1 cellular context compared by ENCODE assay signal in the genomic region with DNA sequence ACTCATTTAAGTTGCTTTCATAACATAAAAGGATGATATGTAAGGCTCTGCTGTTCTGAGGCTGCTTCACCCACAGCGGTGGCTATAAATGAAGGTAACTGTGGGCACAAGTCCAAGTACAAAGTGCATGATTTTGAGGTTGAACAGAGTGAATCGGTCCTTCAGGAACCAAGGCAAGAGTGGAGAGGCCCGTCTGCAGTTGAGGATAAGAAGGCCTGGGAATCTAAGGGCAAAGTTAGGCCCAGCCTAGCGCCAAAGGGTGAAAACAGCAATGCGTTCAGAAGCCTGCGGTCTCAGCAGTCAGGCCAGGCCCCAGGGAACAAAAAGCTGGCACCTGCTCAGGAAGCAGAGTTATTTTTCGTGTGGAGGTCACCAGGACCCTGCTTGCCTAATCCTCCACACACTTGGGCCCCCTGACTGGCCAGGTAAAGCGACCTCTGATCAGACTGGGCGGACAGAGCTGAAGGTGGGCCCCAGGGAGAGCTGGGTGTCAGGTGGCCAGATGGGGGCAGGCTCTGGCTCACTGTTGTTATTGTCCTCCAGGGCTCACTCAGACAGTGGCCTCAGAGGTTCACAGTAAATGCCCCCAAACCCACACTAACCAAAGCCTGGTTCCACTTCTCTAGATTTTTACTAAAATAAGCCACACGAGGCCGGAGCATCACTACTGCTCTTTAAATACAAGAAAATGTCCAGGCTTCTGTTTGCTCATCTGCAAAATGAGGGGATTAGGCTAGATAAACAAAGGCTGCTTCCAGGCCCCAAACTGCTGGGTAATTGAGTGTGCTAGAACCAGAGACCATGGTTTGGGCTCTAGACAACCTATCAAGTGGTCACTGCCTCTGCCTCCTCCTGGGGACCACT.
A peak's percentile ranks its signal among the peaks of the same experiment; 100 is the strongest.
TF ChIP-seq lines count a peak whose summit lies in the region.

No MANE protein-coding gene starts in this region.

TF ChIP-seq in HepG2, 621 proteins besides CTCF, POLR2A, EP300 and RAD21 (continued from another document and continues in another):
- TF ChIP-seq, protein P1, sequence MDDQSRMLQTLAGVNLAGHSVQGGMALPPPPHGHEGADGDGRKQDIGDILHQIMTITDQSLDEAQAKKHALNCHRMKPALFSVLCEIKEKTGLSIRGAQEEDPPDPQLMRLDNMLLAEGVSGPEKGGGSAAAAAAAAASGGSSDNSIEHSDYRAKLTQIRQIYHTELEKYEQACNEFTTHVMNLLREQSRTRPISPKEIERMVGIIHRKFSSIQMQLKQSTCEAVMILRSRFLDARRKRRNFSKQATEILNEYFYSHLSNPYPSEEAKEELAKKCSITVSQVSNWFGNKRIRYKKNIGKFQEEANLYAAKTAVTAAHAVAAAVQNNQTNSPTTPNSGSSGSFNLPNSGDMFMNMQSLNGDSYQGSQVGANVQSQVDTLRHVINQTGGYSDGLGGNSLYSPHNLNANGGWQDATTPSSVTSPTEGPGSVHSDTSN (CRISPR knock-in tag; IDR thresholded peaks at IDR 0.05; ENCODE audit: borderline replicate concordance): no peak
- TF ChIP-seq PLRG1 (conservative IDR thresholded peaks at IDR 0.05) (no peak), ZNF589 (CRISPR knock-in tag; conservative IDR thresholded peaks at IDR 0.05) (no peak), ZNF343 (CRISPR knock-in tag; IDR thresholded peaks at IDR 0.05) (no peak), DR1 (CRISPR knock-in tag; IDR thresholded peaks at IDR 0.05) (peak; percentile 89), ZNF138 (CRISPR knock-in tag; IDR thresholded peaks at IDR 0.05; ENCODE audit: low read depth) (no peak), ZNF552 (CRISPR knock-in tag; IDR thresholded peaks at IDR 0.05; ENCODE audit: borderline replicate concordance) (no peak), ONECUT2 (CRISPR knock-in tag; IDR thresholded peaks at IDR 0.05) (peak; percentile 48; the same call in 1 of the 2 replicates), ZNF530 (CRISPR knock-in tag; IDR thresholded peaks at IDR 0.05; ENCODE audit: low read depth) (no peak), POLR2AphosphoS5 (IDR thresholded peaks at IDR 0.05; ENCODE audit: low read depth, low read length) (peak; percentile 68), ZNF777 (CRISPR knock-in tag; IDR thresholded peaks at IDR 0.05) (0 out of 2 replicates have a peak, but pooled peaks have one; percentile 12), KAT7 (CRISPR knock-in tag; IDR thresholded peaks at IDR 0.05; ENCODE audit: borderline replicate concordance) (peak; percentile 91; the same call in 1 of the 2 replicates), XBP1 (CRISPR knock-in tag; IDR thresholded peaks at IDR 0.05) (no peak), REL (CRISPR knock-in tag; conservative IDR thresholded peaks at IDR 0.05) (no peak), KDM1A (CRISPR knock-in tag; IDR thresholded peaks at IDR 0.05) (peak; percentile 63; the same call in 1 of the 2 replicates), ESRRA (CRISPR knock-in tag; IDR thresholded peaks at IDR 0.05; ENCODE audit: low read depth) (peak; percentile 89), ZNF841 (CRISPR knock-in tag; IDR thresholded peaks at IDR 0.05; ENCODE audit: borderline replicate concordance) (no peak), HOXA3 (CRISPR knock-in tag; IDR thresholded peaks at IDR 0.05) (peak; percentile 87), RFX3 (CRISPR knock-in tag; IDR thresholded peaks at IDR 0.05) (no peak), YEATS2 (CRISPR knock-in tag; IDR thresholded peaks at IDR 0.05; ENCODE audit: borderline replicate concordance) (peak; percentile 83), ATAD3A (CRISPR knock-in tag; IDR thresholded peaks at IDR 0.05) (no peak), HOXD1 (CRISPR knock-in tag; IDR thresholded peaks at IDR 0.05) (0 out of 2 replicates have a peak, but pooled peaks have one; percentile 47), IKZF4 (CRISPR knock-in tag; IDR thresholded peaks at IDR 0.05; ENCODE audit: borderline replicate concordance, low read depth, not compliant biosample characterization) (peak; percentile 76), CCAR2 (optimal IDR thresholded peaks at IDR 0.05; ENCODE audit: low read depth, low read length) (no peak), ZNF124 (CRISPR knock-in tag; IDR thresholded peaks at IDR 0.05) (peak; percentile 91), NONO (IDR thresholded peaks at IDR 0.05) (no peak), NONO (CRISPR knock-in tag; conservative IDR thresholded peaks at IDR 0.05) (peak; percentile 88), EED (CRISPR knock-in tag; IDR thresholded peaks at IDR 0.05) (no peak), NR2F1 (CRISPR knock-in tag; IDR thresholded peaks at IDR 0.05) (peak in 1 of 2 experiments; percentile 56; a peak in 1 of 4 replicates), CREB1 (IDR thresholded peaks at IDR 0.05) (no peak), CREB1 (CRISPR knock-in tag; IDR thresholded peaks at IDR 0.05) (peak; percentile 65), ERF (CRISPR knock-in tag; IDR thresholded peaks at IDR 0.05) (peak; percentile 89), ZNF180 (CRISPR knock-in tag; IDR thresholded peaks at IDR 0.05; ENCODE audit: borderline replicate concordance, low read depth) (no peak), ZFP82 (CRISPR knock-in tag; IDR thresholded peaks at IDR 0.05; ENCODE audit: borderline replicate concordance) (no peak)
- TF ChIP-seq, protein P2, sequence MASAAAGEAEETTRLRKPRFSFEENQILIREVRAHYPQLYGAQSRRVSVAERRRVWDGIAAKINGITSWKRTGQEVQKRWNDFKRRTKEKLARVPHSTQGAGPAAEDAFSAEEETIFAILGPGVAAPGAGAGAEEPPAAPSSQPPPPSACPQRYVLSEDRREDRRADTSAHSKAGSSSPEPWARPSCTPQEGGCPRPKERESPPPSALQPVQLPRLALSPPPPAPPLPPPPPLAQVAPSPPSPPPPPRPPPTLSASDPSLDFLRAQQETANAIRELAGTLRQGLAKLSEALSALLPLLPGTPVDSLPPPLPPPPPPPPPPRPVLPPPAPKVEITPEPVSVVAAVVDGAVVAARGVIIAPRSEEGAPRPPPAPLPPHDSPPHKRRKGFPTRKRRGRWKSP (CRISPR knock-in tag; IDR thresholded peaks at IDR 0.05): peak; percentile 74; the same call in 1 of the 2 replicates
- TF ChIP-seq, protein P3, sequence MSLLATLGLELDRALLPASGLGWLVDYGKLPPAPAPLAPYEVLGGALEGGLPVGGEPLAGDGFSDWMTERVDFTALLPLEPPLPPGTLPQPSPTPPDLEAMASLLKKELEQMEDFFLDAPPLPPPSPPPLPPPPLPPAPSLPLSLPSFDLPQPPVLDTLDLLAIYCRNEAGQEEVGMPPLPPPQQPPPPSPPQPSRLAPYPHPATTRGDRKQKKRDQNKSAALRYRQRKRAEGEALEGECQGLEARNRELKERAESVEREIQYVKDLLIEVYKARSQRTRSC (CRISPR knock-in tag; IDR thresholded peaks at IDR 0.05; ENCODE audit: low read depth): no peak
- TF ChIP-seq, protein P4, sequence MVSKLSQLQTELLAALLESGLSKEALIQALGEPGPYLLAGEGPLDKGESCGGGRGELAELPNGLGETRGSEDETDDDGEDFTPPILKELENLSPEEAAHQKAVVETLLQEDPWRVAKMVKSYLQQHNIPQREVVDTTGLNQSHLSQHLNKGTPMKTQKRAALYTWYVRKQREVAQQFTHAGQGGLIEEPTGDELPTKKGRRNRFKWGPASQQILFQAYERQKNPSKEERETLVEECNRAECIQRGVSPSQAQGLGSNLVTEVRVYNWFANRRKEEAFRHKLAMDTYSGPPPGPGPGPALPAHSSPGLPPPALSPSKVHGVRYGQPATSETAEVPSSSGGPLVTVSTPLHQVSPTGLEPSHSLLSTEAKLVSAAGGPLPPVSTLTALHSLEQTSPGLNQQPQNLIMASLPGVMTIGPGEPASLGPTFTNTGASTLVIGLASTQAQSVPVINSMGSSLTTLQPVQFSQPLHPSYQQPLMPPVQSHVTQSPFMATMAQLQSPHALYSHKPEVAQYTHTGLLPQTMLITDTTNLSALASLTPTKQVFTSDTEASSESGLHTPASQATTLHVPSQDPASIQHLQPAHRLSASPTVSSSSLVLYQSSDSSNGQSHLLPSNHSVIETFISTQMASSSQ (IDR thresholded peaks at IDR 0.05; ENCODE audit: low read depth): peak; percentile 38; the same call in 1 of the 2 replicates
- TF ChIP-seq, protein P4 (CRISPR knock-in tag; IDR thresholded peaks at IDR 0.05; ENCODE audit: borderline replicate concordance): peak; percentile 78; the same call in 1 of the 2 replicates
- TF ChIP-seq, protein P5, sequence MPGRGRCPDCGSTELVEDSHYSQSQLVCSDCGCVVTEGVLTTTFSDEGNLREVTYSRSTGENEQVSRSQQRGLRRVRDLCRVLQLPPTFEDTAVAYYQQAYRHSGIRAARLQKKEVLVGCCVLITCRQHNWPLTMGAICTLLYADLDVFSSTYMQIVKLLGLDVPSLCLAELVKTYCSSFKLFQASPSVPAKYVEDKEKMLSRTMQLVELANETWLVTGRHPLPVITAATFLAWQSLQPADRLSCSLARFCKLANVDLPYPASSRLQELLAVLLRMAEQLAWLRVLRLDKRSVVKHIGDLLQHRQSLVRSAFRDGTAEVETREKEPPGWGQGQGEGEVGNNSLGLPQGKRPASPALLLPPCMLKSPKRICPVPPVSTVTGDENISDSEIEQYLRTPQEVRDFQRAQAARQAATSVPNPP (CRISPR knock-in tag; IDR thresholded peaks at IDR 0.05): peak; percentile 40; the same call in 1 of the 2 replicates
- TF ChIP-seq, protein P6, sequence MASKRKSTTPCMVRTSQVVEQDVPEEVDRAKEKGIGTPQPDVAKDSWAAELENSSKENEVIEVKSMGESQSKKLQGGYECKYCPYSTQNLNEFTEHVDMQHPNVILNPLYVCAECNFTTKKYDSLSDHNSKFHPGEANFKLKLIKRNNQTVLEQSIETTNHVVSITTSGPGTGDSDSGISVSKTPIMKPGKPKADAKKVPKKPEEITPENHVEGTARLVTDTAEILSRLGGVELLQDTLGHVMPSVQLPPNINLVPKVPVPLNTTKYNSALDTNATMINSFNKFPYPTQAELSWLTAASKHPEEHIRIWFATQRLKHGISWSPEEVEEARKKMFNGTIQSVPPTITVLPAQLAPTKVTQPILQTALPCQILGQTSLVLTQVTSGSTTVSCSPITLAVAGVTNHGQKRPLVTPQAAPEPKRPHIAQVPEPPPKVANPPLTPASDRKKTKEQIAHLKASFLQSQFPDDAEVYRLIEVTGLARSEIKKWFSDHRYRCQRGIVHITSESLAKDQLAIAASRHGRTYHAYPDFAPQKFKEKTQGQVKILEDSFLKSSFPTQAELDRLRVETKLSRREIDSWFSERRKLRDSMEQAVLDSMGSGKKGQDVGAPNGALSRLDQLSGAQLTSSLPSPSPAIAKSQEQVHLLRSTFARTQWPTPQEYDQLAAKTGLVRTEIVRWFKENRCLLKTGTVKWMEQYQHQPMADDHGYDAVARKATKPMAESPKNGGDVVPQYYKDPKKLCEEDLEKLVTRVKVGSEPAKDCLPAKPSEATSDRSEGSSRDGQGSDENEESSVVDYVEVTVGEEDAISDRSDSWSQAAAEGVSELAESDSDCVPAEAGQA (IDR thresholded peaks at IDR 0.05; ENCODE audit: low read depth): no peak
- TF ChIP-seq, protein P6 (CRISPR knock-in tag; IDR thresholded peaks at IDR 0.05; ENCODE audit: borderline replicate concordance): no peak
- TF ChIP-seq, protein P7, sequence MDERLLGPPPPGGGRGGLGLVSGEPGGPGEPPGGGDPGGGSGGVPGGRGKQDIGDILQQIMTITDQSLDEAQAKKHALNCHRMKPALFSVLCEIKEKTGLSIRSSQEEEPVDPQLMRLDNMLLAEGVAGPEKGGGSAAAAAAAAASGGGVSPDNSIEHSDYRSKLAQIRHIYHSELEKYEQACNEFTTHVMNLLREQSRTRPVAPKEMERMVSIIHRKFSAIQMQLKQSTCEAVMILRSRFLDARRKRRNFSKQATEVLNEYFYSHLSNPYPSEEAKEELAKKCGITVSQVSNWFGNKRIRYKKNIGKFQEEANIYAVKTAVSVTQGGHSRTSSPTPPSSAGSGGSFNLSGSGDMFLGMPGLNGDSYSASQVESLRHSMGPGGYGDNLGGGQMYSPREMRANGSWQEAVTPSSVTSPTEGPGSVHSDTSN (CRISPR knock-in tag; IDR thresholded peaks at IDR 0.05): no peak
- TF ChIP-seq, protein P8, sequence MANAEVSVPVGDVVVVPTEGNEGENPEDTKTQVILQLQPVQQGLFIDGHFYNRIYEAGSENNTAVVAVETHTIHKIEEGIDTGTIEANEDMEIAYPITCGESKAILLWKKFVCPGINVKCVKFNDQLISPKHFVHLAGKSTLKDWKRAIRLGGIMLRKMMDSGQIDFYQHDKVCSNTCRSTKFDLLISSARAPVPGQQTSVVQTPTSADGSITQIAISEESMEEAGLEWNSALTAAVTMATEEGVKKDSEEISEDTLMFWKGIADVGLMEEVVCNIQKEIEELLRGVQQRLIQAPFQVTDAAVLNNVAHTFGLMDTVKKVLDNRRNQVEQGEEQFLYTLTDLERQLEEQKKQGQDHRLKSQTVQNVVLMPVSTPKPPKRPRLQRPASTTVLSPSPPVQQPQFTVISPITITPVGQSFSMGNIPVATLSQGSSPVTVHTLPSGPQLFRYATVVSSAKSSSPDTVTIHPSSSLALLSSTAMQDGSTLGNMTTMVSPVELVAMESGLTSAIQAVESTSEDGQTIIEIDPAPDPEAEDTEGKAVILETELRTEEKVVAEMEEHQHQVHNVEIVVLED (CRISPR knock-in tag; IDR thresholded peaks at IDR 0.05; ENCODE audit: borderline replicate concordance): peak; percentile 77
